In genomic region chr5:7910738-7911428, GRCh38 we compare ENCODE assay signal across 15 cellular contexts. TPM values are rescaled to one million over a fixed set of nuclear protein-coding genes. Genes with fewer than 3 reads are reported as not detected.
DNase-seq lines count a peak whose midpoint lies in the region; ATAC-seq, FAIRE-seq and TF ChIP-seq lines count a peak whose summit lies in the region.
"Had no signal": no experiment of that assay in that cellular context is flagged by ENCODE, and none has a peak within 500 bp of the region (broad histone marks: within the 10 kb centered on the region; RNA-seq: fewer than 3 reads in every experiment).

No MANE protein-coding gene starts in this region.

- peaks cover 42% of the 10 kb centered on the region for H3K36me3 Mint-ChIP-seq in activated T-cell treated with anti-CD3 and anti-CD28 coated beads, Interleukin-2, amount 50 U/mL, for 4 hours (ENCODE audit: insufficient read depth)

- H3K4me1 Mint-ChIP-seq in activated T-cell treated with anti-CD3 and anti-CD28 coated beads, Interleukin-2, amount 50 U/mL, for 4 hours (ENCODE audit: low read depth) = no peaks in the 10 kb centered on the region

- no peak for TF ChIP-seq CTCF in brain microvascular endothelial cell (IDR thresholded peaks at IDR 0.05; ENCODE audit: low read depth, low read length, missing control alignments)

- no peaks in the 10 kb centered on the region for H3K27me3 Mint-ChIP-seq in activated T-cell treated with anti-CD3 and anti-CD28 coated beads, Interleukin-2, amount 50 U/mL, for 4 hours (ENCODE audit: low read depth)

- no peak for DNase-seq in NCI-H748 (lab: John Stamatoyannopoulos, UW; ENCODE audit: unreplicated experiment)
- DNase-seq in brain microvascular endothelial cell = no peak
- no peak for DNase-seq in activated T-cell treated with anti-CD3 and anti-CD28 coated beads, Interleukin-2, amount 50 U/mL, for 4 hours
- no peak for DNase-seq in stimulated activated CD8-positive, alpha-beta memory T cell treated with anti-CD3 and anti-CD28 coated beads, Interleukin-4, amount 100 ng/mL, for 48 hours
- DNase-seq: activated T-cell treated with anti-CD3 and anti-CD28 coated beads for 4 hours, PC-3, posterior cingulate gyrus had no signal

- ATAC-seq in GM19035 (IDR thresholded peaks at IDR 0.05; ENCODE audit: unreplicated experiment) = peak; percentile 56
- ATAC-seq in GM21786 (IDR thresholded peaks at IDR 0.05; ENCODE audit: unreplicated experiment) = peak; percentile 77
- ATAC-seq in HG03280 (IDR thresholded peaks at IDR 0.05; ENCODE audit: unreplicated experiment) = peak; percentile 73
- no peak for ATAC-seq in activated T-cell treated with anti-CD3 and anti-CD28 coated beads, Interleukin-2, amount 50 U/mL, for 4 hours
- ATAC-seq: activated CD4-positive, CD25-positive, alpha-beta regulatory T cell treated with anti-CD3 and anti-CD28 coated beads, Interleukin-2, amount 50 U/mL, for 24 hours; PC-3 had no signal

- no peak overlapping the region for H3K4me3 Mint-ChIP-seq in activated T-cell treated with anti-CD3 and anti-CD28 coated beads, Interleukin-2, amount 50 U/mL, for 4 hours

- H3K27ac ChIP-seq in brain microvascular endothelial cell = no peak overlapping the region
- H3K27ac ChIP-seq: C4-2B had no signal

- in situ Hi-C loops in brain microvascular endothelial cell (cut with HindIII; ENCODE audit: low pct_ligation_motif_present, low sequenced_read_pairs) = no loop called here

- H3K27me3 ChIP-seq in brain microvascular endothelial cell (replicated peaks) = no peaks in the 10 kb centered on the region

- FAIRE-seq in islet of Langerhans (lab: Jason Lieb, UNC) = peak; percentile 93

- no peaks in the 10 kb centered on the region for H3K36me3 ChIP-seq in brain microvascular endothelial cell (replicated peaks)

- H3K9me3 Mint-ChIP-seq in activated T-cell treated with anti-CD3 and anti-CD28 coated beads, Interleukin-2, amount 50 U/mL, for 4 hours = peaks cover 52% of the 10 kb centered on the region

- H3K4me3 ChIP-seq in brain microvascular endothelial cell (ENCODE audit: low read depth, low read length) = no peak overlapping the region

RNA-seq across cellular contexts. Expression of gene MTRR, which starts 41.9 kb away (rescaled TPM):
- 10 to 100 TPM; 57.2 to 64.8 (median 57.9) TPM for total RNA-seq in activated T-cell treated with anti-CD3 and anti-CD28 coated beads, Interleukin-2, amount 50 U/mL, for 4 hours

RNA-seq across cellular contexts. Expression of gene FASTKD3, which starts 42.1 kb away (rescaled TPM):
- total RNA-seq in activated T-cell treated with anti-CD3 and anti-CD28 coated beads, Interleukin-2, amount 50 U/mL, for 4 hours = 10 to 100 TPM; 18.2 to 22.5 (median 19.8) TPM

RNA-seq across cellular contexts. Expression of gene CFAP90, which starts 60.0 kb away (rescaled TPM):
- not detected for total RNA-seq in activated T-cell treated with anti-CD3 and anti-CD28 coated beads, Interleukin-2, amount 50 U/mL, for 4 hours
- total RNA-seq: epithelial cell of proximal tubule, mucosa of gallbladder had no signal

Comparison
In these comparisons a context has a peak if more than half of its experiments do, and no peak if none do; other contexts are left out.
1. ATAC-seq: peak in GM19035 (single experiment), GM21786 (single experiment) and HG03280 (single experiment); none in activated T-cell treated with anti-CD3 and anti-CD28 coated beads, Interleukin-2, amount 50 U/mL, for 4 hours (0 of 2).